Comparison of ENCODE assay signal across 17 cellular contexts in the genomic region with DNA sequence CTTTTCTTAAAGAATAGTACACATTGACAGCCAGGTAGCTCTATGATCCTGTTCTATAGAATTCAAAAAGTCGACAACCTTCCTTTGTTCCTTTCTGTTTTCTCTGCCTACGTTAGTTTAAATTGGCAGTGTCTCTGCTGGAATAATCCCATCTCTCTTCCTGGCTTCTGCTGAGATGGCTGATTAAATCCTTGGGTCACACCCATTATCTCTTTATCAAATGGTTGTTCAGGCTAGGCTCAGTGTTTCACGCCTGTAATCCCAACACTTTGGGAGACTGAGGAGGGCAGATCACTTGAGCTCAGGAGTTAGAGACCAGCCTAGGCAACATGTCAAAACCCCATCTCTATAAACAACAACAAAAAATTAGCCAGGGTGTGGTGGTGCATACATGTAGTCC.
"Had no signal": no experiment of that assay in that cellular context is flagged by ENCODE, and none has a peak within 500 bp of the region (broad histone marks: within the 10 kb centered on the region; RNA-seq: fewer than 3 reads in every experiment).

No MANE protein-coding gene starts in this region.

- H3K27ac Mint-ChIP-seq: activated CD8-positive, alpha-beta memory T cell treated with anti-CD3 and anti-CD28 coated beads, Interleukin-2, amount 10 ng/mL, durations not matched to agents 7 days and 5 days; T-helper 2 cell treated with Interferon-gamma antibody and Interleukin-4, amounts not matched to agents 5 μg/mL and 100 μg/mL, for 36 hours had no signal

- H3K27ac ChIP-seq: epithelial cell of prostate, gastroesophageal sphincter, upper lobe of right lung had no signal

- H3K27me3 ChIP-seq: gastroesophageal sphincter, upper lobe of right lung had no signal

- H3K9me3 ChIP-seq: gastroesophageal sphincter, upper lobe of right lung had no signal

- ATAC-seq: activated CD8-positive, alpha-beta memory T cell treated with anti-CD3 and anti-CD28 coated beads, Interleukin-2, amount 10 ng/mL, durations not matched to agents 7 days and 5 days; gastroesophageal sphincter; right cardiac atrium; upper lobe of right lung had no signal

- H3K27me3 Mint-ChIP-seq: activated CD8-positive, alpha-beta memory T cell treated with anti-CD3 and anti-CD28 coated beads, Interleukin-2, amount 10 ng/mL, durations not matched to agents 7 days and 5 days; central memory CD8-positive, alpha-beta T cell had no signal

- H3K4me3 ChIP-seq: gastroesophageal sphincter, upper lobe of right lung had no signal

- H3K9me3 Mint-ChIP-seq: central memory CD8-positive, alpha-beta T cell; T-helper 2 cell treated with Interferon-gamma antibody and Interleukin-4, amounts not matched to agents 5 μg/mL and 100 μg/mL, for 36 hours had no signal

- DNase-seq: activated CD4-positive, alpha-beta T cell treated with anti-CD3 and anti-CD28 coated beads for 1 hour; activated CD4-positive, alpha-beta T cell treated with anti-CD3 and anti-CD28 coated beads, Interleukin-2, amount 50 U/mL, for 48 hours; activated CD8-positive, alpha-beta memory T cell treated with anti-CD3 and anti-CD28 coated beads, Interleukin-2, amount 10 ng/mL, durations not matched to agents 7 days and 5 days; activated gamma-delta T cell treated with Interleukin-2 at 50 U/mL for 16 hours; activated T-cell treated with anti-CD3 and anti-CD28 coated beads, Interleukin-2, amount 50 U/mL, for 48 hours; effector memory CD4-positive, alpha-beta T cell; hippocampal formation; midbrain; nucleus accumbens; right cardiac atrium; stimulated activated CD4-positive, alpha-beta T cell treated with anti-CD3 and anti-CD28 coated beads, Interleukin-1b, Interleukin-23, amount 100 ng/mL, for 48 hours; stimulated activated naive CD4-positive, alpha-beta T cell treated with Interleukin-2 at 50 U/mL for 16 hours; upper lobe of right lung had no signal

- H3K4me3 Mint-ChIP-seq: activated CD8-positive, alpha-beta memory T cell treated with anti-CD3 and anti-CD28 coated beads, Interleukin-2, amount 10 ng/mL, durations not matched to agents 7 days and 5 days; central memory CD8-positive, alpha-beta T cell; T-helper 2 cell treated with Interferon-gamma antibody and Interleukin-4, amounts not matched to agents 5 μg/mL and 100 μg/mL, for 36 hours had no signal
